Comparison of ENCODE assay signal across 10 cellular contexts in the genomic region with DNA sequence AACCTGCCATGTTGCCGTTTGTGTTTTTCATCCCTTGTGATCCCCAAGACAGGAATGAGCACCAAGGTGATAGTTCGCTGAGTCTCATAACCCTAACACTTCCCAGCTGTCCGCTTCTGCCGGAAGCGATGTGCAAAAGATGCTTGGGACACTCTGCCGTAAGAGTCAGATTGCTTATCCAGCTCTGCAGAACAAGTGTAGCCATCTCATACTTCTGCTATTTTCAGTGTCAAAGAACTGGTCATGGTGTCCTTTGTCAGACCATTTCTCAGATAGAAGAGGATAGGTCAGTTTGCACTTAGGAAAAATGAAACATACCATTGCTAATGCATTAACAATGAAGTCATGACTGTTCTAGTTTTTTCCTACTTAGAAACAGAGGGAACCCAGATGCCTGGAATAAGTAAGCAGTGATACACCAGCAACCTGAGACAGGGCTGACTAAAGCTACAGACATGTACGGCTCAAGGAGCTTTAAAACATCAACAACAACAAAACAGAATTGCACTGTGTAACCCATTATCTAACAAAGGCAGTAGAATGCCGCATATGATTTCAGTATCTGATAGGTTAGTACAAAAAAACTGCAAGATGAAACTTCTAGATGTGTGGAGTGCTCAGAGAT. TPM values are rescaled to one million over a fixed set of nuclear protein-coding genes. Genes with fewer than 3 reads are reported as not detected.
DNase-seq lines count a peak whose midpoint lies in the region; ATAC-seq and TF ChIP-seq lines count a peak whose summit lies in the region.
"Had no signal": no experiment of that assay in that cellular context is flagged by ENCODE, and none has a peak within 500 bp of the region (broad histone marks: within the 10 kb centered on the region; RNA-seq: fewer than 3 reads in every experiment).

No MANE protein-coding gene starts in this region.

- ATAC-seq in SK-N-SH treated with all-trans-retinoic acid at 6 μM for 48 hours = peak; percentile 88
- ATAC-seq in psoas muscle = peak; percentile 64 to 77 (median 74)
- ATAC-seq in GM19023 (IDR thresholded peaks at IDR 0.05; ENCODE audit: unreplicated experiment) = no peak
- ATAC-seq: K562 had no signal

- H3K27me3 ChIP-seq in psoas muscle (ENCODE audit: insufficient read depth in 3 of 3, low read length in 2 of 3) = no peaks in the 10 kb centered on the region
- H3K27me3 ChIP-seq: thyroid gland had no signal

- peaks cover 56% of the 10 kb centered on the region for H3K4me1 ChIP-seq in psoas muscle

- H3K4me3 ChIP-seq in foreskin fibroblast (ENCODE audit: low read depth in 1 of 2, low read length in 2 of 2) (peak overlapping the region; percentile 26 to 42), psoas muscle (peak overlapping the region; percentile 73)
- H3K4me3 ChIP-seq: K562, thyroid gland had no signal

- H3K36me3 ChIP-seq in psoas muscle (ENCODE audit: insufficient read depth in 1 of 2, low read depth in 1 of 2) = no peaks in the 10 kb centered on the region
- H3K36me3 ChIP-seq: thyroid gland had no signal

- DNase-seq in ELF-1 (ENCODE audit: low read depth, low spot score) (peak; percentile 28), foreskin fibroblast (peak; percentile 93 to 94), psoas muscle (peak; percentile 24 to 78), GM19238 (ENCODE audit: insufficient read length, low spot score) (no peak), GDM1 (lab: John Stamatoyannopoulos, UW) (no peak)
- DNase-seq in effector CD8-positive, alpha-beta T cell (lab: John Stamatoyannopoulos, UW) = no peak
- DNase-seq: thyroid gland had no signal

- intact Hi-C loops in psoas muscle (cut with DNase I) = loop anchor here in 1 of 2 donors (1.0 to 2.0 kb wide), 2 partner anchors 25 to 26 kb away; no protein-coding TSS in a partner anchor

- no peaks in the 10 kb centered on the region for H3K9me3 ChIP-seq in psoas muscle
- H3K9me3 ChIP-seq: thyroid gland had no signal

- TF ChIP-seq CTCF in foreskin fibroblast (IDR thresholded peaks at IDR 0.05; ENCODE audit: low read depth, low read length) (no peak), psoas muscle (IDR thresholded peaks at IDR 0.05) (no peak)

- peak overlapping the region; percentile 95 for H3K27ac ChIP-seq in psoas muscle
- H3K27ac ChIP-seq: thyroid gland had no signal

- 2 to 9% (median 7%) methylated on average over 8 of the region's 8 CpGs for WGBS in psoas muscle, 3 donors

TF ChIP-seq in SK-N-SH treated with all-trans-retinoic acid at 6 μM for 48 hours, 23 proteins besides CTCF, POLR2A, EP300 and RAD21:
- TF ChIP-seq SNAI2 (CRISPR knock-in tag; IDR thresholded peaks at IDR 0.05) (peak; percentile 38; the same call in 1 of the 2 replicates), ZFP3 (CRISPR knock-in tag; IDR thresholded peaks at IDR 0.05) (no peak), PPARA (CRISPR knock-in tag; IDR thresholded peaks at IDR 0.05; ENCODE audit: borderline replicate concordance) (no peak), TCF4 (CRISPR knock-in tag; IDR thresholded peaks at IDR 0.05; ENCODE audit: borderline replicate concordance) (no peak), ISL1 (CRISPR knock-in tag; IDR thresholded peaks at IDR 0.05) (peak; percentile 94)
- TF ChIP-seq, protein P1, sequence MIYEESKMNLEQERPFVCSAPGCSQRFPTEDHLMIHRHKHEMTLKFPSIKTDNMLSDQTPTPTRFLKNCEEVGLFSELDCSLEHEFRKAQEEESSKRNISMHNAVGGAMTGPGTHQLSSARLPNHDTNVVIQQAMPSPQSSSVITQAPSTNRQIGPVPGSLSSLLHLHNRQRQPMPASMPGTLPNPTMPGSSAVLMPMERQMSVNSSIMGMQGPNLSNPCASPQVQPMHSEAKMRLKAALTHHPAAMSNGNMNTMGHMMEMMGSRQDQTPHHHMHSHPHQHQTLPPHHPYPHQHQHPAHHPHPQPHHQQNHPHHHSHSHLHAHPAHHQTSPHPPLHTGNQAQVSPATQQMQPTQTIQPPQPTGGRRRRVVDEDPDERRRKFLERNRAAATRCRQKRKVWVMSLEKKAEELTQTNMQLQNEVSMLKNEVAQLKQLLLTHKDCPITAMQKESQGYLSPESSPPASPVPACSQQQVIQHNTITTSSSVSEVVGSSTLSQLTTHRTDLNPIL (CRISPR knock-in tag; IDR thresholded peaks at IDR 0.05; ENCODE audit: low read depth) = peak; percentile 90
TF ChIP-seq in SK-N-SH treated with all-trans-retinoic acid at 6 μM for 48 hours: peak in this region for 3.

RNA-seq across cellular contexts. Expression of a gene that starts 15.0 kb away (rescaled TPM):
- total RNA-seq in psoas muscle = 100 to 1,000 TPM in 2 of 4 donors, 10 to 100 TPM in 2; 49.1 to 206 (median 90.3) TPM
- polyA plus RNA-seq in psoas muscle = 100 to 1,000 TPM in 1 of 3 donors, 10 to 100 TPM in 2; 27.1 to 129 (median 68.6) TPM
- total RNA-seq: K562 had no signal
- polyA plus RNA-seq: K562 had no signal

Comparison
In these comparisons a context has a peak if more than half of its experiments do, and no peak if none do; other contexts are left out.
1. DNase-seq: peak in ELF-1 (single experiment), foreskin fibroblast (2 of 2) and psoas muscle (2 of 2); none in effector CD8-positive, alpha-beta T cell (single experiment), GM19238 (single experiment) and GDM1 (single experiment).